Comparison of ENCODE assay signal across 22 cellular contexts in the genomic region with DNA sequence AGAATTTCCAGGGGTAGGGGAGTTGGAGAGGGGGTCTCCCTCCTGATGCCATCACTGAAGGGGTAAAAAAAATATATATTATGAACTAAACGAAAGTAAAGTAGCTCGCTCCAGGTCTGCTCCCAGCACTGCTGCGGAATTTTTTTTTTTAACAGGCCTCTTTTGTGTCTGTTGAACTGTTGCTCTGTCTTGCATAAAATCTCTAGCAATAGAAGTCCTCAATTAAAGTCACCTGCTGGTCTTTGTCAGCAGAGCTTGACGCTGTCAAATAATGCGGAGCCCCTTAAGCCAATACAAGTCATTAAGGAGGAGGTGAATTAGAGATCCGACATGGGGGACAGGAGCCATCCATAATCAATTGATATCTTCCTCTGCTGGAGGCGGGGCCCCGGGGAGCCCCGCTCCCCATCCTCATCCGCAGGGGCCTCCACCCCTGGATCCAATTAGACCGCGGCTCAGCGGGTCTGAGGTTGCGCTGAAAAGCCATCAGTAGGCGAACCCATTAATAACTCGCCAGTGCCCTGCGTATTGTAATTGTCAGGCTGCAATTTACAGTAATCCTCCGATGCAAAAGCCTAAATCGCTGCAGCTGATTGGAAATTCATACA.
"Had no signal": no experiment of that assay in that cellular context is flagged by ENCODE, and none has a peak within 500 bp of the region (broad histone marks: within the 10 kb centered on the region; RNA-seq: fewer than 3 reads in every experiment).

No MANE protein-coding gene starts in this region.

- H3K4me1 Mint-ChIP-seq: immature natural killer cell; neural crest cell; stimulated activated effector memory CD8-positive, alpha-beta T cell treated with anti-CD3 and anti-CD28 coated beads, Interleukin-12 subunit alpha, Interleukin-12 subunit beta, amount 100 ng/mL, for 72 hours had no signal

- DNase-seq: activated CD4-positive, alpha-beta T cell treated with anti-CD3 and anti-CD28 coated beads for 1 hour; activated gamma-delta T cell treated with Interleukin-2 at 50 U/mL for 16 hours; dermis blood vessel endothelial cell; effector memory CD8-positive, alpha-beta T cell; esophagus squamous epithelium; heart right ventricle; immature natural killer cell; kidney glomerular epithelial cell; left ventricle myocardium inferior; mammary epithelial cell; ovary; psoas muscle; right lobe of liver; small intestine; stimulated activated CD4-positive, alpha-beta T cell treated with anti-CD3 and anti-CD28 coated beads, Interleukin-4, amount 100 ng/mL, for 24 hours; upper lobe of right lung; WERI-Rb-1 had no signal

- H3K27ac ChIP-seq: esophagus squamous epithelium, heart right ventricle, left ventricle myocardium inferior, ovary, psoas muscle, right lobe of liver, thoracic aorta, upper lobe of right lung, WERI-Rb-1 had no signal

- H3K27me3 ChIP-seq: ovary, right lobe of liver, upper lobe of right lung had no signal

- H3K9me3 ChIP-seq: esophagus squamous epithelium, ovary, right lobe of liver, thoracic aorta, upper lobe of right lung had no signal

- H3K27ac Mint-ChIP-seq: activated naive CD8-positive, alpha-beta T cell; activated T-helper 1 cell treated with anti-CD3 and anti-CD28 coated beads, Interleukin-12 subunit alpha, Interleukin-12 subunit beta, Interleukin-2, Interleukin-4 antibody, amounts not matched to agents 30 ng/mL and 10 ng/mL and 1 ng/mL, durations not matched to agents 14 hours and 24 hours and 36 hours; effector memory CD8-positive, alpha-beta T cell; immature natural killer cell; stimulated activated effector memory CD8-positive, alpha-beta T cell treated with anti-CD3 and anti-CD28 coated beads, Interleukin-12 subunit alpha, Interleukin-12 subunit beta, amount 100 ng/mL, for 72 hours had no signal

- H3K36me3 Mint-ChIP-seq: activated naive CD8-positive, alpha-beta T cell; immature natural killer cell; stimulated activated effector memory CD8-positive, alpha-beta T cell treated with anti-CD3 and anti-CD28 coated beads, Interleukin-12 subunit alpha, Interleukin-12 subunit beta, amount 100 ng/mL, for 72 hours had no signal

- H3K4me3 ChIP-seq: esophagus squamous epithelium, heart right ventricle, left ventricle myocardium inferior, ovary, psoas muscle, right lobe of liver, thoracic aorta, upper lobe of right lung had no signal

- H3K4me3 Mint-ChIP-seq: activated naive CD8-positive, alpha-beta T cell; activated T-helper 1 cell treated with anti-CD3 and anti-CD28 coated beads, Interleukin-12 subunit alpha, Interleukin-12 subunit beta, Interleukin-2, Interleukin-4 antibody, amounts not matched to agents 30 ng/mL and 10 ng/mL and 1 ng/mL, durations not matched to agents 14 hours and 24 hours and 36 hours; effector memory CD8-positive, alpha-beta T cell; immature natural killer cell; neural crest cell; stimulated activated effector memory CD8-positive, alpha-beta T cell treated with anti-CD3 and anti-CD28 coated beads, Interleukin-12 subunit alpha, Interleukin-12 subunit beta, amount 100 ng/mL, for 72 hours had no signal

- H3K4me1 ChIP-seq: esophagus squamous epithelium, heart right ventricle, left ventricle myocardium inferior, psoas muscle, right lobe of liver, upper lobe of right lung had no signal

- H3K36me3 ChIP-seq: esophagus squamous epithelium, heart right ventricle, left ventricle myocardium inferior, ovary, right lobe of liver, thoracic aorta, upper lobe of right lung, WERI-Rb-1 had no signal

- H3K9me3 Mint-ChIP-seq: activated T-helper 1 cell treated with anti-CD3 and anti-CD28 coated beads, Interleukin-12 subunit alpha, Interleukin-12 subunit beta, Interleukin-2, Interleukin-4 antibody, amounts not matched to agents 30 ng/mL and 10 ng/mL and 1 ng/mL, durations not matched to agents 14 hours and 24 hours and 36 hours; effector memory CD8-positive, alpha-beta T cell; immature natural killer cell; neural crest cell; stimulated activated effector memory CD8-positive, alpha-beta T cell treated with anti-CD3 and anti-CD28 coated beads, Interleukin-12 subunit alpha, Interleukin-12 subunit beta, amount 100 ng/mL, for 72 hours had no signal
